In genomic region chr22:22156716-22157499, GRCh38 we compare ENCODE assay signal across 7 cellular contexts.
DNase-seq lines count a peak whose midpoint lies in the region; ATAC-seq and TF ChIP-seq lines count a peak whose summit lies in the region.

No MANE protein-coding gene starts in this region.

- intact Hi-C loops in activated B cell treated with CpG ODN at 0.5 μM for 24 hours (cut with micrococcal nuclease) = loop anchor here (1.0 kb wide), 9 partner anchors 10 to 165 kb away; no protein-coding TSS in a partner anchor

- peak; percentile 65 for DNase-seq in NCI-H2227 (lab: John Stamatoyannopoulos, UW; ENCODE audit: unreplicated experiment)
- DNase-seq in activated B cell treated with CpG ODN at 0.5 μM for 24 hours = peak; percentile 64
- peak; percentile 85 for DNase-seq in choroid plexus epithelial cell (ENCODE audit: low read depth)
- DNase-seq in lung microvascular endothelial cell (ENCODE audit: low read depth in 2 of 2) = peak; percentile 71 to 72
- DNase-seq in stimulated activated CD8-positive, alpha-beta memory T cell treated with anti-CD3 and anti-CD28 coated beads, Interleukin-7, amount 100 ng/mL, for 24 hours (ENCODE audit: low read depth) = peak; percentile 24

- ATAC-seq in HG02763 (IDR thresholded peaks at IDR 0.05; ENCODE audit: unreplicated experiment) = peak; percentile 82
- ATAC-seq in activated B cell treated with CpG ODN at 0.5 μM for 24 hours (ENCODE audit: low read depth) = peak; percentile 75

- peaks cover 2% of the 10 kb centered on the region for H3K9me3 Mint-ChIP-seq in activated B cell treated with CpG ODN at 0.5 μM for 24 hours

- no peaks in the 10 kb centered on the region for H3K27me3 Mint-ChIP-seq in activated B cell treated with CpG ODN at 0.5 μM for 24 hours

- H3K4me3 Mint-ChIP-seq in activated B cell treated with CpG ODN at 0.5 μM for 24 hours = peak overlapping the region; percentile 78

- TF ChIP-seq CTCF in GM12801 (IDR thresholded peaks at IDR 0.05; ENCODE audit: extremely low read depth, insufficient read length) (peak; percentile 3), activated B cell treated with CpG ODN at 0.5 μM for 24 hours (IDR thresholded peaks at IDR 0.05) (peak; percentile 81), choroid plexus epithelial cell (conservative IDR thresholded peaks at IDR 0.05; ENCODE audit: low read depth, low read length) (peak; percentile 84)

- peaks cover 53% of the 10 kb centered on the region for H3K4me1 Mint-ChIP-seq in activated B cell treated with CpG ODN at 0.5 μM for 24 hours

- no peak overlapping the region for H3K4me3 ChIP-seq in choroid plexus epithelial cell (ENCODE audit: low read depth, low read length)

- POLR2A ChIA-PET in activated B cell treated with CpG ODN at 0.5 μM for 24 hours (lab: Charles Lee) = interaction anchor here (1.0 to 3.7 kb wide), 7 partner anchors 12 to 58 kb away, joined by 3 to 44 read pairs (median 7); no protein-coding TSS in a partner anchor

- CTCF ChIA-PET in activated B cell treated with CpG ODN at 0.5 μM for 24 hours (lab: Charles Lee) = interaction anchor here (1.0 to 3.9 kb wide), 13 partner anchors 12 to 189 kb away, joined by 3 to 43 read pairs (median 13); no protein-coding TSS in a partner anchor

- peak overlapping the region; percentile 98 for H3K27ac Mint-ChIP-seq in activated B cell treated with CpG ODN at 0.5 μM for 24 hours

- H3K36me3 Mint-ChIP-seq in activated B cell treated with CpG ODN at 0.5 μM for 24 hours (ENCODE audit: low read depth) = no peaks in the 10 kb centered on the region

Comparison
In these comparisons a context has a peak if more than half of its experiments do, and no peak if none do; other contexts are left out.
1. CTCF ChIP-seq: peak in every context shown above with its lines; median percentile 84 in choroid plexus epithelial cell; 81 in activated B cell treated with CpG ODN at 0.5 μM for 24 hours; 3 in GM12801.
2. DNase-seq: peak in every context shown above with its lines; median percentile 85 in choroid plexus epithelial cell; 72 in lung microvascular endothelial cell; 65 in NCI-H2227; 64 in activated B cell treated with CpG ODN at 0.5 μM for 24 hours; 24 in stimulated activated CD8-positive, alpha-beta memory T cell treated with anti-CD3 and anti-CD28 coated beads, Interleukin-7, amount 100 ng/mL, for 24 hours.